In genomic region chr9:130660683-130661460, GRCh38 we compare ENCODE assay signal across 11 cellular contexts. TPM values are rescaled to one million over a fixed set of nuclear protein-coding genes. Genes with fewer than 3 reads are reported as not detected.
DNase-seq lines count a peak whose midpoint lies in the region; ATAC-seq, FAIRE-seq and TF ChIP-seq lines count a peak whose summit lies in the region.
"Had no signal": no experiment of that assay in that cellular context is flagged by ENCODE, and none has a peak within 500 bp of the region (broad histone marks: within the 10 kb centered on the region; RNA-seq: fewer than 3 reads in every experiment).

No MANE protein-coding gene starts in this region.

- intact Hi-C loops in stomach (cut with DNase I; ENCODE audit: low total_unique reads), result no loop called here

- no peak for ATAC-seq in HG02970 (IDR thresholded peaks at IDR 0.05; ENCODE audit: low FRiP score, unreplicated experiment)

- peaks cover 11% of the 10 kb centered on the region for H3K9me3 Mint-ChIP-seq in astrocyte (ENCODE audit: unreplicated experiment)

- TF ChIP-seq CTCF in astrocyte (IDR thresholded peaks at IDR 0.05; ENCODE audit: insufficient read depth, low read depth, low read length) (no peak), stomach (IDR thresholded peaks at IDR 0.05) (no peak)

- H3K36me3 ChIP-seq in astrocyte (ENCODE audit: insufficient read depth, low read length) (no peaks in the 10 kb centered on the region), stomach (no peaks in the 10 kb centered on the region)

- peaks cover 5% of the 10 kb centered on the region for H3K9me3 ChIP-seq in astrocyte (ENCODE audit: insufficient read depth, low read depth, low read length)
- H3K9me3 ChIP-seq in stomach, result peaks cover 0 to 12% (median 2%) of the 10 kb centered on the region in 4 donors

- no peak overlapping the region for H3K9ac ChIP-seq in astrocyte (ENCODE audit: low read length)

- H4K20me1 ChIP-seq in astrocyte (ENCODE audit: insufficient read depth, low read length), result peaks cover 17% of the 10 kb centered on the region

- H2AFZ ChIP-seq in astrocyte (ENCODE audit: low read depth, low read length), result peak overlapping the region; percentile 26

- H3K4me1 ChIP-seq in astrocyte (ENCODE audit: insufficient read depth, low read length) (no peaks in the 10 kb centered on the region), stomach (peaks cover 51 to 67% (median 65%) of the 10 kb centered on the region in 4 donors)

- no peak overlapping the region for H3K27ac ChIP-seq in astrocyte (ENCODE audit: low read depth, low read length)
- H3K27ac ChIP-seq in stomach, result no peak overlapping the region

- peaks cover 60% of the 10 kb centered on the region for H3K27me3 Mint-ChIP-seq in astrocyte (ENCODE audit: low read depth, unreplicated experiment)

- no peak for TF ChIP-seq POLR2A in stomach (IDR thresholded peaks at IDR 0.05)

- H3K27ac Mint-ChIP-seq in astrocyte (ENCODE audit: unreplicated experiment), result no peak overlapping the region

- H3K36me3 Mint-ChIP-seq in astrocyte (ENCODE audit: low read depth, unreplicated experiment), result no peaks in the 10 kb centered on the region

- no peak overlapping the region for H3K4me3 Mint-ChIP-seq in astrocyte (ENCODE audit: unreplicated experiment)

- no peak for FAIRE-seq in astrocyte (lab: Jason Lieb, UNC)

- H3K4me3 ChIP-seq in astrocyte (ENCODE audit: insufficient read depth, low read depth, low read length), result no peak overlapping the region
- H3K4me3 ChIP-seq in stomach, result peak overlapping the region; percentile 38 to 49 (median 45)

- TF ChIP-seq EP300 in stomach (IDR thresholded peaks at IDR 0.05), result no peak

- 1 to 5% (median 2%) methylated on average over 16 to 82 of the region's 82 CpGs for WGBS in stomach, 5 donors

- peak overlapping the region; percentile 50 for H3K4me2 ChIP-seq in astrocyte (ENCODE audit: low read length)

- DNase-seq in DMS53 (lab: John Stamatoyannopoulos, UW) (peak; percentile 36), DMS53 treated with DMSO at 0.1 percent for 48 hours (lab: John Stamatoyannopoulos, UW; ENCODE audit: unreplicated experiment) (no peak), astrocyte (ENCODE audit: low read depth) (no peak), iPS-NIHi11 (ENCODE audit: low spot score) (peak; percentile 69), stomach (no peak), GDM1 (lab: John Stamatoyannopoulos, UW) (no peak), NCI-H2196 treated with DMSO at 0.1 percent for 48 hours (lab: John Stamatoyannopoulos, UW; ENCODE audit: unreplicated experiment) (no peak)
- DNase-seq: activated CD4-positive, CD25-positive, alpha-beta regulatory T cell treated with anti-CD3 and anti-CD28 coated beads, Interleukin-2, amount 50 U/mL, for 72 hours; central memory CD4-positive, alpha-beta T cell; NCI-H510A had no signal

- H3K79me2 ChIP-seq in astrocyte (ENCODE audit: insufficient read depth, low read length), result no peaks in the 10 kb centered on the region

- H3K4me1 Mint-ChIP-seq in astrocyte (ENCODE audit: low read depth, unreplicated experiment), result no peaks in the 10 kb centered on the region

- H3K27me3 ChIP-seq in astrocyte (ENCODE audit: insufficient read depth, low read length) (peaks cover 68% of the 10 kb centered on the region), stomach (peaks cover 62 to 100% (median 100%) of the 10 kb centered on the region in 3 donors)

RNA-seq across cellular contexts. Expression of gene PRDM12, which starts 3.5 kb away (rescaled TPM):
- total RNA-seq in astrocyte, result 0.23 and 0.38 TPM in 2 replicates
- not detected for total RNA-seq in stomach
- under 1 TPM in 1 of 3 donors, not detected in 2; 0.08 TPM for polyA plus RNA-seq in stomach

RNA-seq across cellular contexts. Expression of gene EXOSC2, which starts 32.7 kb away (rescaled TPM):
- total RNA-seq in astrocyte, result 21.0 and 28.1 TPM in 2 replicates
- 10 to 100 TPM in 3 of 5 donors, 1 to 10 TPM in 2; 6.4 to 36.9 (median 14.0) TPM for total RNA-seq in stomach
- polyA plus RNA-seq in stomach, result 10 to 100 TPM; 13.6 to 15.0 (median 14.5) TPM

Comparison
In these comparisons a context has a peak if more than half of its experiments do, and no peak if none do; other contexts are left out.
1. DNase-seq: peak in DMS53 (single experiment) and iPS-NIHi11 (single experiment); none in DMS53 treated with DMSO at 0.1 percent for 48 hours (single experiment), astrocyte (single experiment), stomach (single experiment), GDM1 (single experiment) and NCI-H2196 treated with DMSO at 0.1 percent for 48 hours (single experiment).